In the genomic region with DNA sequence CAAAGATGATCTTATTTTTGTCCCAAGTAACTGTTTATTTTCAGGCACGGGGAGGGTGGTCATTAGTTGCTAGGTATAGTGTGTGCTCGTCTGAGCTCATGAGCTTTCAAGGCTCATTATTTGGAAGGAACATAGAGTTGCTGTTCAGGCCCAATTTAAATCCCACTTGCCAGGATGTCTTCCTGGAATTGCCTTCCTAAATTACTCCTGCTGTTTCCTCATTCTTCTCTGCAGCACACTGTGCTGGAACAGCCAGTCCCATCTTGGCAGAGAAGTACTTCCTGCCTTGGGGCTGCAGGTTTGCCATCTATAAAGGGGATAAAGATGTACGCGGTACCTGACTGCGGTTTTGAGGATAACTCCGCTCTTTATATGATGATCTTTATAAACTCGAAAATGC, we compare ENCODE assay signal across 2 cellular contexts.
TF ChIP-seq lines count a peak whose summit lies in the region.

No MANE protein-coding gene starts in this region.

TF ChIP-seq in K562, 482 proteins besides CTCF, POLR2A, EP300 and RAD21:
- no peak for TF ChIP-seq NR4A1 (CRISPR knock-in tag; IDR thresholded peaks at IDR 0.05)
- TF ChIP-seq NR4A1 (tag; IDR thresholded peaks at IDR 0.05) = no peak
- no peak for TF ChIP-seq POLR2H (tag; IDR thresholded peaks at IDR 0.05; ENCODE audit: low read depth)
- 0 out of 2 replicates have a peak, but pooled peaks have one; percentile 41 for TF ChIP-seq RFX5 (IDR thresholded peaks at IDR 0.05; ENCODE audit: low read depth, low read length)

TF ChIP-seq in HepG2, 621 proteins besides CTCF, POLR2A, EP300 and RAD21:
- no peak for TF ChIP-seq HNRNPUL1 (IDR thresholded peaks at IDR 0.05; ENCODE audit: low read depth, low read length)
- TF ChIP-seq RFX5 (IDR thresholded peaks at IDR 0.05; ENCODE audit: low read depth, low read length) = peak; percentile 66
- TF ChIP-seq ZNF383 (CRISPR knock-in tag; IDR thresholded peaks at IDR 0.05; ENCODE audit: borderline replicate concordance) = no peak
